In genomic region chr2:207256476-207257207, GRCh38 we compare ENCODE assay signal across 13 cellular contexts.
DNase-seq lines count a peak whose midpoint lies in the region; TF ChIP-seq lines count a peak whose summit lies in the region.
"Had no signal": no experiment of that assay in that cellular context is flagged by ENCODE, and none has a peak within 500 bp of the region (broad histone marks: within the 10 kb centered on the region; RNA-seq: fewer than 3 reads in every experiment).

No MANE protein-coding gene starts in this region.

- H3K27me3 ChIP-seq in esophagus muscularis mucosa (no peaks in the 10 kb centered on the region), rectal smooth muscle tissue (ENCODE audit: control insufficient read depth, insufficient read depth, low read length) (no peaks in the 10 kb centered on the region)

- H3K9ac ChIP-seq in rectal smooth muscle tissue (ENCODE audit: low read length): no peak overlapping the region

- TF ChIP-seq CTCF in esophagus muscularis mucosa (IDR thresholded peaks at IDR 0.05) (no peak), GM13977 (IDR thresholded peaks at IDR 0.05; ENCODE audit: extremely low read depth, insufficient read depth, missing control alignments) (no peak), lower leg skin (IDR thresholded peaks at IDR 0.05) (no peak)

- H3K27ac ChIP-seq in esophagus muscularis mucosa (replicated peaks in 1 of 4): peak overlapping the region; percentile 84 to 88 (median 85)
- peak overlapping the region; percentile 87 for H3K27ac ChIP-seq in rectal smooth muscle tissue (ENCODE audit: low read depth, low read length)

- H3K36me3 ChIP-seq in esophagus muscularis mucosa: no peaks in the 10 kb centered on the region
- no peaks in the 10 kb centered on the region for H3K36me3 ChIP-seq in rectal smooth muscle tissue (ENCODE audit: control insufficient read depth, insufficient read depth, low read length)

- DNase-seq in EH (ENCODE audit: low read depth) (peak; percentile 80), RPMI7951 (ENCODE audit: low read depth) (peak; percentile 52), esophagus muscularis mucosa (ENCODE audit: extremely low spot score) (no peak), GM13977 (ENCODE audit: low spot score) (no peak), lower leg skin (ENCODE audit: low spot score in 2 of 2) (no peak), cerebellar nuclear complex (lab: John Stamatoyannopoulos, UW) (no peak), SW 1271 (lab: John Stamatoyannopoulos, UW) (no peak)
- DNase-seq: activated CD4-positive, alpha-beta T cell treated with anti-CD3 and anti-CD28 coated beads, Interleukin-2, amount 10 ng/mL, durations not matched to agents 24 days and 14 days; effector CD4-positive, alpha-beta T cell; naive thymus-derived CD8-positive, alpha-beta T cell; NCI-H2171; stimulated activated naive CD4-positive, alpha-beta T cell had no signal

- no peaks in the 10 kb centered on the region for H3K9me3 ChIP-seq in esophagus muscularis mucosa

- TF ChIP-seq POLR2A in esophagus muscularis mucosa (IDR thresholded peaks at IDR 0.05; ENCODE audit: low read depth) (no peak), lower leg skin (IDR thresholded peaks at IDR 0.05) (no peak)

- no peak overlapping the region for H3K4me3 ChIP-seq in esophagus muscularis mucosa
- H3K4me3 ChIP-seq in rectal smooth muscle tissue (ENCODE audit: low read length): no peak overlapping the region
- no peak overlapping the region for H3K4me3 ChIP-seq in lower leg skin (ENCODE audit: low read depth, poor library complexity, severe bottlenecking)

- intact Hi-C loops in esophagus muscularis mucosa (cut with DNase I): loop anchor here (5.0 kb wide), 1 partner anchor 89 kb away; the partner anchor contains the start of gene KLF7
- intact Hi-C loops in lower leg skin (cut with DNase I; ENCODE audit: low total_unique reads): no loop called here

- H3K4me1 ChIP-seq in esophagus muscularis mucosa (peaks cover 40 to 72% (median 67%) of the 10 kb centered on the region in 4 donors), rectal smooth muscle tissue (ENCODE audit: control insufficient read depth, insufficient read depth, low read length) (peaks cover 43% of the 10 kb centered on the region)

- in situ Hi-C loops in GM13977 (cut with MboI; ENCODE audit: low pct_unique_long_range_greater_than_20kb, low sequenced_read_pairs, unreplicated experiment): no loop called here

- TF ChIP-seq EP300 in esophagus muscularis mucosa (IDR thresholded peaks at IDR 0.05): no peak

- 64% methylated on average over 10 of the region's 10 CpGs for WGBS in esophagus muscularis mucosa
- WGBS in lower leg skin, 2 donors: 73 to 76% methylated on average over 10 of the region's 10 CpGs

Comparison
In these comparisons a context has a peak if more than half of its experiments do, and no peak if none do; other contexts are left out.
1. DNase-seq: peak in EH (single experiment) and RPMI7951 (single experiment); none in esophagus muscularis mucosa (single experiment), GM13977 (single experiment), lower leg skin (0 of 2), cerebellar nuclear complex (0 of 2) and SW 1271 (0 of 2).